Comparison of ENCODE assay signal across 9 cellular contexts in the genomic region with DNA sequence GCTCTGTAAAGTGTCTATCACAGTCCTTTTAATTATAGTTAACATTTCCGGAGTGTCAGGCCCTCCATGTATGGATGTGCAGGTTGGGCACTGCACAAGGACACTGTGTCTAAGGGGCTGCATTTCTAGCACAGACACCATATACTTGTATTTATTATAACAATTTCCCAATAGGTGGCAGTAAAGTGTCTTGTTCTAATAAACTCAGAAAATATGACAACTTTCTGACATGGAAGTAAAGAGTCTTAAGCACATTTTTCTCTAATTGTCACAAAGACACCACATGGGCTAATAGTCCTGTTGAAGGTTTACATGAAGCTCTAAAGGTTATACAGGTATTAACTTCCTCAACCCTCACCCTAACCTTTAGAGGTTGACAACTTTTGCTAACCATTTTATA.
DNase-seq lines count a peak whose midpoint lies in the region; ATAC-seq and TF ChIP-seq lines count a peak whose summit lies in the region.
"Had no signal": no experiment of that assay in that cellular context is flagged by ENCODE, and none has a peak within 500 bp of the region (broad histone marks: within the 10 kb centered on the region; RNA-seq: fewer than 3 reads in every experiment).

No MANE protein-coding gene starts in this region.

- no peaks in the 10 kb centered on the region for H3K27me3 ChIP-seq in gastrocnemius medialis
- H3K27me3 ChIP-seq: BLaER1 had no signal

- in situ Hi-C loops in gastrocnemius medialis (cut with MboI; ENCODE audit: low sequenced_read_pairs in 4 of 4), result loop anchor here (10.0 to 25.0 kb wide), 2 partner anchors 177 to 195 kb away; no protein-coding TSS in a partner anchor

- intact Hi-C loops in gastrocnemius medialis (cut with DNase I; ENCODE audit: low total_unique reads), result loop anchor here (5.0 to 10.0 kb wide), 3 partner anchors 275 to 542 kb away; no protein-coding TSS in a partner anchor

- H3K27me3 Mint-ChIP-seq in chondrocyte (ENCODE audit: low read depth), result no peaks in the 10 kb centered on the region

- DNase-seq in NCI-H2081 (lab: John Stamatoyannopoulos, UW) (peak; percentile 0 to 9), NCI-H2081 treated with DMSO at 0.1 percent for 48 hours (lab: John Stamatoyannopoulos, UW) (no peak), NCI-H146 treated with DMSO at 0.1 percent for 48 hours (lab: John Stamatoyannopoulos, UW; ENCODE audit: unreplicated experiment) (peak; percentile 17), chondrocyte (ENCODE audit: low spot score) (no peak), gastrocnemius medialis (no peak), T-helper 9 cell (no peak)
- no peak for DNase-seq in activated CD4-positive, CD25-positive, alpha-beta regulatory T cell treated with anti-CD3 and anti-CD28 coated beads, Interleukin-2, amount 50 U/mL, for 72 hours

- peak; percentile 82 for TF ChIP-seq CTCF in chondrocyte (IDR thresholded peaks at IDR 0.05)
- TF ChIP-seq CTCF in gastrocnemius medialis (IDR thresholded peaks at IDR 0.05 in 4 of 5, conservative IDR thresholded peaks at IDR 0.05 in 1 of 5), result peak in 2 of 5 experiments; percentile 27 to 29

- H3K9me3 ChIP-seq in gastrocnemius medialis, result no peaks in the 10 kb centered on the region
- H3K9me3 ChIP-seq: BLaER1 had no signal

- no peak for TF ChIP-seq POLR2A in gastrocnemius medialis (IDR thresholded peaks at IDR 0.05)

- peaks cover 0 to 37% of the 10 kb centered on the region in 2 donors for H3K36me3 ChIP-seq in gastrocnemius medialis
- H3K36me3 ChIP-seq: BLaER1 had no signal

- peaks cover 7% of the 10 kb centered on the region for H3K4me1 Mint-ChIP-seq in chondrocyte (ENCODE audit: low read depth)

- no peaks in the 10 kb centered on the region for H3K9me3 Mint-ChIP-seq in chondrocyte (ENCODE audit: low read depth)

- H3K27ac ChIP-seq in gastrocnemius medialis, result peak overlapping the region; percentile 5 to 45 (median 15)
- H3K27ac ChIP-seq: BLaER1 had no signal

- H3K4me1 ChIP-seq in gastrocnemius medialis, result peaks cover 16% of the 10 kb centered on the region in 2 donors

- H3K27ac Mint-ChIP-seq in chondrocyte (ENCODE audit: unreplicated experiment), result no peak overlapping the region

- no peak overlapping the region for H3K4me3 Mint-ChIP-seq in chondrocyte (ENCODE audit: unreplicated experiment)

- H3K4me3 ChIP-seq in gastrocnemius medialis, result no peak overlapping the region
- H3K4me3 ChIP-seq: BLaER1 had no signal

- ATAC-seq in gastrocnemius medialis, result peak; percentile 38 to 50
- ATAC-seq in GM18867 (IDR thresholded peaks at IDR 0.05; ENCODE audit: unreplicated experiment), result no peak

- H3K36me3 Mint-ChIP-seq in chondrocyte (ENCODE audit: low read depth), result peaks cover 13% of the 10 kb centered on the region

Comparison
In these comparisons a context has a peak if more than half of its experiments do, and no peak if none do; other contexts are left out.
1. DNase-seq: peak in NCI-H2081 (2 of 2) and NCI-H146 treated with DMSO at 0.1 percent for 48 hours (single experiment); none in NCI-H2081 treated with DMSO at 0.1 percent for 48 hours (single experiment), chondrocyte (single experiment), gastrocnemius medialis (0 of 2), activated CD4-positive, CD25-positive, alpha-beta regulatory T cell treated with anti-CD3 and anti-CD28 coated beads, Interleukin-2, amount 50 U/mL, for 72 hours (single experiment) and T-helper 9 cell (single experiment).